In the genomic region with DNA sequence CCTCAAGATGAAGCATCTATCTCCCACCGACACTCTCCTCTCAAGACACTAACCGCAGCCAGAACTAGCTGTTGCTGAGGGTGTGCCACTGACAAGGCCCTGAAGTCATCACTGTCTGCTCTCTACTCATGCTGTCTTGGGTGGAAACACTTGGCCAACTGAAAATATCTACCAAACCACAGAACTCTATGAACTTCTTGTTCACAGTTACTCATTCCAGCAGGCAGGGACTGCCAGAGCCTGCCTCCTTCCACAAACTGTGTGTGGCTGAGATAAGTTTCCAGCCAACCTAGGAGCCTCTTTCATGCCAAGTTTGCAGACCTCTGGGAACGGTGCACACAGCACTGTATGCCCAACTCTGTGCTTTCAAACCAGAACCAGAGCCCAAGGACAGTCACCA, we compare ENCODE assay signal across 12 cellular contexts. TPM values are rescaled to one million over a fixed set of nuclear protein-coding genes. Genes with fewer than 3 reads are reported as not detected.
DNase-seq lines count a peak whose midpoint lies in the region; ATAC-seq and TF ChIP-seq lines count a peak whose summit lies in the region.
"Had no signal": no experiment of that assay in that cellular context is flagged by ENCODE, and none has a peak within 500 bp of the region (broad histone marks: within the 10 kb centered on the region; RNA-seq: fewer than 3 reads in every experiment).

No MANE protein-coding gene starts in this region.

- no peaks in the 10 kb centered on the region for H3K36me3 ChIP-seq in suprapubic skin
- H3K36me3 ChIP-seq: adrenal gland had no signal

- peaks cover 14% of the 10 kb centered on the region for H3K4me1 Mint-ChIP-seq in activated T-helper 17 cell treated with anti-CD3 and anti-CD28 coated beads, Interleukin-2, amount 50 U/mL, for 72 hours
- H3K4me1 Mint-ChIP-seq in osteocyte (ENCODE audit: unreplicated experiment): no peaks in the 10 kb centered on the region

- peak overlapping the region; percentile 37 for H3K27ac Mint-ChIP-seq in activated T-helper 17 cell treated with anti-CD3 and anti-CD28 coated beads, Interleukin-2, amount 50 U/mL, for 72 hours
- no peak overlapping the region for H3K27ac Mint-ChIP-seq in osteocyte (ENCODE audit: unreplicated experiment)

- no peak for TF ChIP-seq POLR2A in suprapubic skin (IDR thresholded peaks at IDR 0.05)

- H3K9me3 ChIP-seq in suprapubic skin: no peaks in the 10 kb centered on the region
- H3K9me3 ChIP-seq: adrenal gland had no signal

- H3K27me3 ChIP-seq in suprapubic skin: no peaks in the 10 kb centered on the region
- H3K27me3 ChIP-seq: adrenal gland had no signal

- TF ChIP-seq EP300 in suprapubic skin (IDR thresholded peaks at IDR 0.05): no peak

- intact Hi-C loops in Right ventricle myocardium superior (cut with DNase I): no loop called here

- peaks cover 5% of the 10 kb centered on the region for H3K9me3 Mint-ChIP-seq in activated T-helper 17 cell treated with anti-CD3 and anti-CD28 coated beads, Interleukin-2, amount 50 U/mL, for 72 hours
- no peaks in the 10 kb centered on the region for H3K9me3 Mint-ChIP-seq in osteocyte (ENCODE audit: unreplicated experiment)

- H3K4me3 Mint-ChIP-seq in activated T-helper 17 cell treated with anti-CD3 and anti-CD28 coated beads, Interleukin-2, amount 50 U/mL, for 72 hours: no peak overlapping the region
- H3K4me3 Mint-ChIP-seq in osteocyte (ENCODE audit: unreplicated experiment): no peak overlapping the region

- H3K36me3 Mint-ChIP-seq in activated T-helper 17 cell treated with anti-CD3 and anti-CD28 coated beads, Interleukin-2, amount 50 U/mL, for 72 hours (ENCODE audit: low read depth): no peaks in the 10 kb centered on the region
- no peaks in the 10 kb centered on the region for H3K36me3 Mint-ChIP-seq in osteocyte (ENCODE audit: unreplicated experiment)

- H3K4me1 ChIP-seq in suprapubic skin: no peaks in the 10 kb centered on the region
- H3K4me1 ChIP-seq: adrenal gland had no signal

- WGBS in suprapubic skin: 49% methylated on average over 3 of the region's 3 CpGs

- H3K4me3 ChIP-seq in suprapubic skin: peak overlapping the region; percentile 26
- H3K4me3 ChIP-seq: adrenal gland had no signal

- peaks cover 5% of the 10 kb centered on the region for H3K27me3 Mint-ChIP-seq in activated T-helper 17 cell treated with anti-CD3 and anti-CD28 coated beads, Interleukin-2, amount 50 U/mL, for 72 hours
- H3K27me3 Mint-ChIP-seq in osteocyte (ENCODE audit: unreplicated experiment): peaks cover 7% of the 10 kb centered on the region

- peak; percentile 16 for ATAC-seq in activated T-helper 17 cell treated with anti-CD3 and anti-CD28 coated beads, Interleukin-2, amount 50 U/mL, for 72 hours (replicated peaks)
- ATAC-seq in Right ventricle myocardium superior (ENCODE audit: poor library complexity) (peak; percentile 88), HG03097 (IDR thresholded peaks at IDR 0.05; ENCODE audit: low FRiP score, unreplicated experiment) (no peak)

- peak overlapping the region; percentile 30 for H3K27ac ChIP-seq in suprapubic skin

- DNase-seq in H4 (ENCODE audit: low spot score) (peak; percentile 14), Right ventricle myocardium superior (no peak), suprapubic skin (ENCODE audit: low spot score in 2 of 2) (peak in 1 of 2 donors; percentile 59), T-helper 1 cell (no peak), osteocyte (ENCODE audit: extremely low spot score, unreplicated experiment) (no peak)
- DNase-seq: adrenal gland; hypothalamus; mesendoderm; stimulated activated CD4-positive, alpha-beta T cell treated with anti-CD3 and anti-CD28 coated beads, Interleukin-2, amount 100 ng/mL, for 48 hours; stimulated activated naive CD4-positive, alpha-beta T cell treated with Interleukin-2 at 50 U/mL for 16 hours had no signal

- TF ChIP-seq CTCF in suprapubic skin (IDR thresholded peaks at IDR 0.05): no peak
- TF ChIP-seq CTCF in osteocyte (IDR thresholded peaks at IDR 0.05): no peak

RNA-seq across cellular contexts. Expression of gene NXT1, which starts 45.5 kb away (rescaled TPM):
- 62.8 and 66.8 TPM in 2 replicates for total RNA-seq in H4 (2014; rRNA removed; shearing (Covaris generic))
- 10 to 100 TPM; 25.0 to 43.7 TPM for total RNA-seq in activated T-helper 17 cell treated with anti-CD3 and anti-CD28 coated beads, Interleukin-2, amount 50 U/mL, for 72 hours
- total RNA-seq in Right ventricle myocardium superior (6.6 TPM), suprapubic skin (10 to 100 TPM; 18.3 to 64.5 (median 43.9) TPM), osteocyte (12.4 and 14.0 TPM in 2 replicates)

RNA-seq across cellular contexts. Expression of gene GZF1, which starts 56.9 kb away (rescaled TPM):
- 13.4 and 14.2 TPM in 2 replicates for total RNA-seq in H4 (2014; rRNA removed; shearing (Covaris generic))
- total RNA-seq in activated T-helper 17 cell treated with anti-CD3 and anti-CD28 coated beads, Interleukin-2, amount 50 U/mL, for 72 hours: 1 to 10 TPM; 7.5 to 9.6 TPM
- total RNA-seq in Right ventricle myocardium superior (16.6 TPM), suprapubic skin (10 to 100 TPM; 11.1 to 19.1 (median 15.2) TPM), osteocyte (14.4 and 16.8 TPM in 2 replicates)
